30 cellular contexts compared by ENCODE assay signal in genomic region chr12:24527102-24527501, GRCh38.
"Had no signal": no experiment of that assay in that cellular context is flagged by ENCODE, and none has a peak within 500 bp of the region (broad histone marks: within the 10 kb centered on the region; RNA-seq: fewer than 3 reads in every experiment).

No MANE protein-coding gene starts in this region.

- H3K4me3 ChIP-seq: ascending aorta, breast epithelium, cardiac muscle cell, colonic mucosa, esophagus squamous epithelium, gastroesophageal sphincter had no signal

- DNase-seq: activated CD4-positive, alpha-beta memory T cell treated with anti-CD3 and anti-CD28 coated beads for 36 hours; activated CD4-positive, alpha-beta T cell treated with anti-CD3 and anti-CD28 coated beads for 36 hours; activated CD4-positive, alpha-beta T cell treated with anti-CD3 and anti-CD28 coated beads, Interleukin-2, amount 10 ng/mL, durations not matched to agents 24 days and 14 days; activated CD4-positive, CD25-positive, alpha-beta regulatory T cell; activated CD4-positive, CD25-positive, alpha-beta regulatory T cell treated with anti-CD3 and anti-CD28 coated beads, Interleukin-2, amount 50 U/mL, for 72 hours; activated CD8-positive, alpha-beta memory T cell treated with anti-CD3 and anti-CD28 coated beads, Interleukin-2, amount 10 ng/mL, durations not matched to agents 7 days and 5 days; activated CD8-positive, alpha-beta memory T cell treated with anti-CD3 and anti-CD28 coated beads, Interleukin-2, amount 50 U/mL, for 4 hours; activated CD8-positive, alpha-beta T cell treated with anti-CD3 and anti-CD28 coated beads, Interleukin-2, amount 10 ng/mL, durations not matched to agents 7 days and 5 days; activated effector memory CD4-positive, alpha-beta T cell treated with anti-CD3 and anti-CD28 coated beads, Interleukin-2, amount 50 U/mL, for 16 hours; activated naive CD4-positive, alpha-beta T cell treated with anti-CD3 and anti-CD28 coated beads, Interleukin-2, amount 10 ng/mL, durations not matched to agents 7 days and 5 days; activated naive CD8-positive, alpha-beta T cell treated with anti-CD3 and anti-CD28 coated beads, Interleukin-2, amount 10 ng/mL, durations not matched to agents 7 days and 5 days; activated T-cell treated with anti-CD3 and anti-CD28 coated beads, Interleukin-2, amount 50 U/mL, for 1 hour; activated T-cell treated with anti-CD3 and anti-CD28 coated beads, Interleukin-2, amount 50 U/mL, for 48 hours; central memory CD4-positive, alpha-beta T cell; cerebellar nuclear complex; colonic mucosa; effector CD8-positive, alpha-beta T cell; esophagus squamous epithelium; foreskin melanocyte; T-helper 2 cell had no signal

- H3K9me3 Mint-ChIP-seq: activated CD4-positive, alpha-beta memory T cell treated with anti-CD3 and anti-CD28 coated beads for 36 hours; activated CD4-positive, alpha-beta T cell treated with anti-CD3 and anti-CD28 coated beads, Interleukin-2, amount 10 ng/mL, durations not matched to agents 24 days and 14 days; activated naive CD4-positive, alpha-beta T cell treated with anti-CD3 and anti-CD28 coated beads, Interleukin-2, amount 10 ng/mL, durations not matched to agents 7 days and 5 days; activated naive CD8-positive, alpha-beta T cell treated with anti-CD3 and anti-CD28 coated beads, Interleukin-2, amount 10 ng/mL, durations not matched to agents 7 days and 5 days; activated T-helper 2 cell treated with anti-CD3 and anti-CD28 coated beads, Interferon-gamma antibody, Interleukin-2, Interleukin-4, amounts not matched to agents 10 μg/mL and 5 μg/mL and 100 μg/mL, durations not matched to agents 14 hours and 24 hours and 36 hours had no signal

- H3K27me3 Mint-ChIP-seq: activated CD4-positive, alpha-beta memory T cell treated with anti-CD3 and anti-CD28 coated beads for 36 hours; activated CD4-positive, alpha-beta T cell treated with anti-CD3 and anti-CD28 coated beads for 36 hours; activated CD4-positive, alpha-beta T cell treated with anti-CD3 and anti-CD28 coated beads, Interleukin-2, amount 10 ng/mL, durations not matched to agents 24 days and 14 days; activated CD8-positive, alpha-beta memory T cell treated with anti-CD3 and anti-CD28 coated beads, Interleukin-2, amount 10 ng/mL, durations not matched to agents 7 days and 5 days; activated naive CD4-positive, alpha-beta T cell treated with anti-CD3 and anti-CD28 coated beads, Interleukin-2, amount 10 ng/mL, durations not matched to agents 7 days and 5 days; activated naive CD8-positive, alpha-beta T cell treated with anti-CD3 and anti-CD28 coated beads, Interleukin-2, amount 10 ng/mL, durations not matched to agents 7 days and 5 days; brain had no signal

- H3K27ac Mint-ChIP-seq: activated CD4-positive, alpha-beta memory T cell treated with anti-CD3 and anti-CD28 coated beads for 36 hours; activated CD4-positive, alpha-beta T cell treated with anti-CD3 and anti-CD28 coated beads for 36 hours; activated CD4-positive, alpha-beta T cell treated with anti-CD3 and anti-CD28 coated beads, Interleukin-2, amount 10 ng/mL, durations not matched to agents 24 days and 14 days; activated CD8-positive, alpha-beta memory T cell treated with anti-CD3 and anti-CD28 coated beads, Interleukin-2, amount 10 ng/mL, durations not matched to agents 7 days and 5 days; activated CD8-positive, alpha-beta T cell treated with anti-CD3 and anti-CD28 coated beads, Interleukin-2, amount 10 ng/mL, durations not matched to agents 7 days and 5 days; activated naive CD4-positive, alpha-beta T cell treated with anti-CD3 and anti-CD28 coated beads, Interleukin-2, amount 10 ng/mL, durations not matched to agents 7 days and 5 days; activated naive CD4-positive, alpha-beta T cell treated with anti-CD3 and anti-CD28 coated beads, Interleukin-2, amount 50 U/mL, for 72 hours; activated naive CD8-positive, alpha-beta T cell treated with anti-CD3 and anti-CD28 coated beads, Interleukin-2, amount 10 ng/mL, durations not matched to agents 7 days and 5 days; activated T-helper 1 cell treated with anti-CD3 and anti-CD28 coated beads, Interleukin-12 subunit alpha, Interleukin-12 subunit beta, Interleukin-2, Interleukin-4 antibody, amounts not matched to agents 30 ng/mL and 10 ng/mL and 1 ng/mL, durations not matched to agents 14 hours and 24 hours and 36 hours; activated T-helper 2 cell treated with anti-CD3 and anti-CD28 coated beads, Interferon-gamma antibody, Interleukin-2, Interleukin-4, amounts not matched to agents 10 μg/mL and 5 μg/mL and 100 μg/mL, durations not matched to agents 14 hours and 24 hours and 36 hours; brain had no signal

- ATAC-seq: activated CD4-positive, alpha-beta T cell treated with anti-CD3 and anti-CD28 coated beads for 36 hours; activated CD8-positive, alpha-beta memory T cell treated with anti-CD3 and anti-CD28 coated beads, Interleukin-2, amount 10 ng/mL, durations not matched to agents 7 days and 5 days; activated CD8-positive, alpha-beta T cell treated with anti-CD3 and anti-CD28 coated beads, Interleukin-2, amount 10 ng/mL, durations not matched to agents 7 days and 5 days; activated naive CD4-positive, alpha-beta T cell treated with anti-CD3 and anti-CD28 coated beads, Interleukin-2, amount 50 U/mL, for 72 hours; gastroesophageal sphincter had no signal

- H3K4me1 ChIP-seq: breast epithelium, colonic mucosa, esophagus squamous epithelium, gastroesophageal sphincter had no signal

- H3K4me1 Mint-ChIP-seq: activated CD4-positive, alpha-beta T cell treated with anti-CD3 and anti-CD28 coated beads for 36 hours; activated CD4-positive, alpha-beta T cell treated with anti-CD3 and anti-CD28 coated beads, Interleukin-2, amount 10 ng/mL, durations not matched to agents 24 days and 14 days; activated CD8-positive, alpha-beta memory T cell treated with anti-CD3 and anti-CD28 coated beads, Interleukin-2, amount 10 ng/mL, durations not matched to agents 7 days and 5 days; activated naive CD4-positive, alpha-beta T cell treated with anti-CD3 and anti-CD28 coated beads, Interleukin-2, amount 10 ng/mL, durations not matched to agents 7 days and 5 days; activated naive CD8-positive, alpha-beta T cell treated with anti-CD3 and anti-CD28 coated beads, Interleukin-2, amount 10 ng/mL, durations not matched to agents 7 days and 5 days; brain had no signal

- H3K4me3 Mint-ChIP-seq: activated CD4-positive, alpha-beta memory T cell treated with anti-CD3 and anti-CD28 coated beads for 36 hours; activated CD4-positive, alpha-beta T cell treated with anti-CD3 and anti-CD28 coated beads for 36 hours; activated CD4-positive, alpha-beta T cell treated with anti-CD3 and anti-CD28 coated beads, Interleukin-2, amount 10 ng/mL, durations not matched to agents 24 days and 14 days; activated CD8-positive, alpha-beta memory T cell treated with anti-CD3 and anti-CD28 coated beads, Interleukin-2, amount 10 ng/mL, durations not matched to agents 7 days and 5 days; activated CD8-positive, alpha-beta T cell treated with anti-CD3 and anti-CD28 coated beads, Interleukin-2, amount 10 ng/mL, durations not matched to agents 7 days and 5 days; activated naive CD4-positive, alpha-beta T cell treated with anti-CD3 and anti-CD28 coated beads, Interleukin-2, amount 10 ng/mL, durations not matched to agents 7 days and 5 days; activated naive CD8-positive, alpha-beta T cell treated with anti-CD3 and anti-CD28 coated beads, Interleukin-2, amount 10 ng/mL, durations not matched to agents 7 days and 5 days; activated T-helper 1 cell treated with anti-CD3 and anti-CD28 coated beads, Interleukin-12 subunit alpha, Interleukin-12 subunit beta, Interleukin-2, Interleukin-4 antibody, amounts not matched to agents 30 ng/mL and 10 ng/mL and 1 ng/mL, durations not matched to agents 14 hours and 24 hours and 36 hours; brain had no signal

- FAIRE-seq: endothelial cell of umbilical vein had no signal

- H3K27ac ChIP-seq: ascending aorta, breast epithelium, cardiac muscle cell, colonic mucosa, epithelial cell of prostate, esophagus squamous epithelium, gastroesophageal sphincter had no signal

- H3K27me3 ChIP-seq: ascending aorta, breast epithelium, cardiac muscle cell, colonic mucosa, esophagus squamous epithelium, gastroesophageal sphincter had no signal

- H3K36me3 Mint-ChIP-seq: activated CD4-positive, alpha-beta memory T cell treated with anti-CD3 and anti-CD28 coated beads for 36 hours; activated CD8-positive, alpha-beta memory T cell treated with anti-CD3 and anti-CD28 coated beads, Interleukin-2, amount 10 ng/mL, durations not matched to agents 7 days and 5 days; activated naive CD4-positive, alpha-beta T cell treated with anti-CD3 and anti-CD28 coated beads, Interleukin-2, amount 10 ng/mL, durations not matched to agents 7 days and 5 days; activated naive CD4-positive, alpha-beta T cell treated with anti-CD3 and anti-CD28 coated beads, Interleukin-2, amount 50 U/mL, for 72 hours; activated naive CD8-positive, alpha-beta T cell treated with anti-CD3 and anti-CD28 coated beads, Interleukin-2, amount 10 ng/mL, durations not matched to agents 7 days and 5 days had no signal

- H3K36me3 ChIP-seq: ascending aorta, breast epithelium, cardiac muscle cell, colonic mucosa, esophagus squamous epithelium, gastroesophageal sphincter had no signal

- H3K9me3 ChIP-seq: colonic mucosa, esophagus squamous epithelium had no signal
